Comparison of ENCODE assay signal across 8 cellular contexts in genomic region chr6:4008324-4009047, GRCh38.
A peak's percentile ranks its signal among the peaks of the same experiment; 100 is the strongest.
DNase-seq lines count a peak whose midpoint lies in the region; ATAC-seq and TF ChIP-seq lines count a peak whose summit lies in the region.

No MANE protein-coding gene starts in this region.

- H3K9me3 Mint-ChIP-seq in activated T-cell treated with anti-CD3 and anti-CD28 coated beads, Interleukin-2, amount 50 U/mL, for 24 hours: no peaks in the 10 kb centered on the region
- peaks cover 3% of the 10 kb centered on the region for H3K9me3 Mint-ChIP-seq in T-helper 2 cell treated with Interferon-gamma antibody and Interleukin-4, amounts not matched to agents 5 μg/mL and 100 μg/mL, for 36 hours

- TF ChIP-seq CTCF in fibroblast of villous mesenchyme (IDR thresholded peaks at IDR 0.05; ENCODE audit: insufficient read depth, low read depth, low read length): peak; percentile 58

- peak overlapping the region; percentile 44 for H3K27ac Mint-ChIP-seq in activated T-cell treated with anti-CD3 and anti-CD28 coated beads, Interleukin-2, amount 50 U/mL, for 24 hours
- peak overlapping the region; percentile 2 for H3K27ac Mint-ChIP-seq in T-helper 2 cell treated with Interferon-gamma antibody and Interleukin-4, amounts not matched to agents 5 μg/mL and 100 μg/mL, for 36 hours

- no peak for DNase-seq in activated T-cell treated with anti-CD3 and anti-CD28 coated beads, Interleukin-2, amount 50 U/mL, for 24 hours
- no peak for DNase-seq in activated T-cell treated with anti-CD3 and anti-CD28 coated beads, Interleukin-2, amount 50 U/mL, for 48 hours
- peak; percentile 9 for DNase-seq in NCI-H146 treated with DMSO at 0.1 percent for 48 hours (lab: John Stamatoyannopoulos, UW; ENCODE audit: unreplicated experiment)
- no peak for DNase-seq in T-helper 2 cell treated with Interferon-gamma antibody and Interleukin-4, amounts not matched to agents 5 μg/mL and 100 μg/mL, for 36 hours (ENCODE audit: low spot score)
- DNase-seq in fibroblast of villous mesenchyme (ENCODE audit: low read depth): peak; percentile 98
- DNase-seq in putamen (ENCODE audit: low spot score): peak; percentile 18
- DNase-seq in ureter (ENCODE audit: low spot score): no peak

- no peak overlapping the region for H3K4me3 Mint-ChIP-seq in activated T-cell treated with anti-CD3 and anti-CD28 coated beads, Interleukin-2, amount 50 U/mL, for 24 hours
- no peak overlapping the region for H3K4me3 Mint-ChIP-seq in T-helper 2 cell treated with Interferon-gamma antibody and Interleukin-4, amounts not matched to agents 5 μg/mL and 100 μg/mL, for 36 hours

- no peaks in the 10 kb centered on the region for H3K27me3 Mint-ChIP-seq in activated T-cell treated with anti-CD3 and anti-CD28 coated beads, Interleukin-2, amount 50 U/mL, for 24 hours
- H3K27me3 Mint-ChIP-seq in T-helper 2 cell treated with Interferon-gamma antibody and Interleukin-4, amounts not matched to agents 5 μg/mL and 100 μg/mL, for 36 hours (ENCODE audit: low read depth): no peaks in the 10 kb centered on the region

- ATAC-seq in HG03439 (IDR thresholded peaks at IDR 0.05; ENCODE audit: unreplicated experiment): no peak

- H3K4me3 ChIP-seq in fibroblast of villous mesenchyme (ENCODE audit: low read depth, low read length): no peak overlapping the region

- peaks cover 13% of the 10 kb centered on the region for H3K36me3 Mint-ChIP-seq in activated T-cell treated with anti-CD3 and anti-CD28 coated beads, Interleukin-2, amount 50 U/mL, for 24 hours (ENCODE audit: low read depth)
- H3K36me3 Mint-ChIP-seq in T-helper 2 cell treated with Interferon-gamma antibody and Interleukin-4, amounts not matched to agents 5 μg/mL and 100 μg/mL, for 36 hours (ENCODE audit: low read depth): peaks cover 33% of the 10 kb centered on the region

- peaks cover 55% of the 10 kb centered on the region for H3K4me1 Mint-ChIP-seq in activated T-cell treated with anti-CD3 and anti-CD28 coated beads, Interleukin-2, amount 50 U/mL, for 24 hours (ENCODE audit: low read depth)
- H3K4me1 Mint-ChIP-seq in T-helper 2 cell treated with Interferon-gamma antibody and Interleukin-4, amounts not matched to agents 5 μg/mL and 100 μg/mL, for 36 hours (ENCODE audit: low read depth): peaks cover 47% of the 10 kb centered on the region

Comparison
In these comparisons a context has a peak if more than half of its experiments do, and no peak if none do; other contexts are left out.
1. DNase-seq: peak in NCI-H146 treated with DMSO at 0.1 percent for 48 hours (single experiment), fibroblast of villous mesenchyme (single experiment) and putamen (single experiment); none in activated T-cell treated with anti-CD3 and anti-CD28 coated beads, Interleukin-2, amount 50 U/mL, for 24 hours (single experiment), activated T-cell treated with anti-CD3 and anti-CD28 coated beads, Interleukin-2, amount 50 U/mL, for 48 hours (0 of 2), T-helper 2 cell treated with Interferon-gamma antibody and Interleukin-4, amounts not matched to agents 5 μg/mL and 100 μg/mL, for 36 hours (single experiment) and ureter (single experiment).